ENCODE assay signal across 19 cellular contexts in genomic region chr6:72798196-72798595, GRCh38.
DNase-seq lines count a peak whose midpoint lies in the region; ATAC-seq and TF ChIP-seq lines count a peak whose summit lies in the region.
"Had no signal": no experiment of that assay in that cellular context is flagged by ENCODE, and none has a peak within 500 bp of the region (broad histone marks: within the 10 kb centered on the region; RNA-seq: fewer than 3 reads in every experiment).

No MANE protein-coding gene starts in this region.

- H3K9me3 ChIP-seq in PC-3 (ENCODE audit: low read length) (no peaks in the 10 kb centered on the region), Karpas-422 (ENCODE audit: low read length) (no peaks in the 10 kb centered on the region)
- H3K9me3 ChIP-seq: tibial nerve had no signal

- H3K4me1 ChIP-seq in PC-3 (ENCODE audit: insufficient read depth, low read length) (no peaks in the 10 kb centered on the region), Karpas-422 (ENCODE audit: low read length) (peaks cover 6% of the 10 kb centered on the region; the same call in 1 of the 2 replicates)
- H3K4me1 ChIP-seq: parathyroid adenoma, tibial nerve had no signal

- no peaks in the 10 kb centered on the region for H4K20me1 ChIP-seq in PC-3 (ENCODE audit: low read length)
- no peaks in the 10 kb centered on the region for H4K20me1 ChIP-seq in Karpas-422 (ENCODE audit: insufficient read depth, low read depth, low read length)

- DNase-seq in DMS53 (lab: John Stamatoyannopoulos, UW) (peak; percentile 21), DMS53 treated with DMSO at 0.1 percent for 48 hours (lab: John Stamatoyannopoulos, UW; ENCODE audit: unreplicated experiment) (no peak), PC-3 (peak; percentile 22), epithelial cell of prostate (ENCODE audit: low read depth, low spot score) (peak; percentile 37), renal cortical epithelial cell (ENCODE audit: low read depth) (peak; percentile 74), Karpas-422 (no peak), ecto neural progenitor cell (ENCODE audit: low spot score) (no peak)
- DNase-seq in activated effector memory CD4-positive, alpha-beta T cell treated with anti-CD3 and anti-CD28 coated beads, Interleukin-2, amount 50 U/mL, for 16 hours: no peak
- DNase-seq: activated CD4-positive, alpha-beta T cell treated with anti-CD3 and anti-CD28 coated beads for 48 hours; activated naive CD4-positive, alpha-beta T cell treated with anti-CD3 and anti-CD28 coated beads, Interleukin-2, amount 10 ng/mL, durations not matched to agents 7 days and 5 days; effector CD8-positive, alpha-beta T cell; left ventricle myocardium superior; NCI-H187 treated with DMSO at 0.1 percent for 48 hours; NCI-H510A treated with DMSO at 0.1 percent for 48 hours had no signal

- POLR2A ChIA-PET in PC-3 (lab: Charles Lee; ENCODE audit: unreplicated experiment): no interaction called here

- CTCF ChIA-PET in PC-3 (lab: Charles Lee): no interaction called here

- TF ChIP-seq CTCF in PC-3 (conservative IDR thresholded peaks at IDR 0.05; ENCODE audit: low read depth, low read length): no peak

- H2AFZ ChIP-seq in PC-3 (ENCODE audit: low read length) (no peak overlapping the region), Karpas-422 (ENCODE audit: low read length) (no peak overlapping the region)
- H2AFZ ChIP-seq: parathyroid adenoma had no signal

- no peaks in the 10 kb centered on the region for H3K9me2 ChIP-seq in PC-3 (replicated peaks; ENCODE audit: low read length)
- H3K9me2 ChIP-seq in Karpas-422 (replicated peaks; ENCODE audit: insufficient read depth, low read length): no peaks in the 10 kb centered on the region

- ATAC-seq in PC-3: no peak
- ATAC-seq: left ventricle myocardium superior; stimulated activated effector memory CD8-positive, alpha-beta T cell treated with anti-CD3 and anti-CD28 coated beads, Interleukin-12 subunit alpha, Interleukin-12 subunit beta, amount 100 ng/mL, for 72 hours had no signal

- no peaks in the 10 kb centered on the region for H3F3A ChIP-seq in PC-3 (ENCODE audit: low read length, unreplicated experiment)

- intact Hi-C loops in PC-3 (cut with micrococcal nuclease): no loop called here

- H3K27ac ChIP-seq in PC-3 (ENCODE audit: low read length) (no peak overlapping the region), epithelial cell of prostate (no peak overlapping the region), Karpas-422 (ENCODE audit: low read length) (no peak overlapping the region)
- H3K27ac ChIP-seq: 22Rv1, C4-2B, parathyroid adenoma, tibial nerve had no signal

- no peaks in the 10 kb centered on the region for H3K79me2 ChIP-seq in PC-3 (ENCODE audit: low read length)
- H3K79me2 ChIP-seq in Karpas-422 (ENCODE audit: low read length): peaks cover 69% of the 10 kb centered on the region
- H3K79me2 ChIP-seq: parathyroid adenoma had no signal

- no peak overlapping the region for H3K4me2 ChIP-seq in PC-3 (ENCODE audit: low read length)
- H3K4me2 ChIP-seq in Karpas-422 (ENCODE audit: low read depth, low read length, poor library complexity, severe bottlenecking): no peak overlapping the region

- no peaks in the 10 kb centered on the region for H3K36me3 ChIP-seq in PC-3 (ENCODE audit: low read depth, low read length)
- H3K36me3 ChIP-seq in Karpas-422 (ENCODE audit: insufficient read depth, low read length): no peaks in the 10 kb centered on the region
- H3K36me3 ChIP-seq: tibial nerve had no signal

- H3K27me3 ChIP-seq in PC-3 (ENCODE audit: low read length) (no peaks in the 10 kb centered on the region), Karpas-422 (ENCODE audit: low read length) (no peaks in the 10 kb centered on the region)
- H3K27me3 ChIP-seq: tibial nerve had no signal

- no peak overlapping the region for H3K4me3 ChIP-seq in PC-3 (ENCODE audit: low read length)
- H3K4me3 ChIP-seq in Karpas-422 (ENCODE audit: low read length): no peak overlapping the region
- H3K4me3 ChIP-seq: tibial nerve had no signal

- no TSS peak for BruUV-seq in PC-3 (replicated peaks; lab: Mats Ljungman, UMichigan)

- H3K9ac ChIP-seq in PC-3 (ENCODE audit: low read length): no peak overlapping the region
- H3K9ac ChIP-seq in Karpas-422 (ENCODE audit: low read length): no peak overlapping the region
- H3K9ac ChIP-seq: parathyroid adenoma had no signal

Comparison
In these comparisons a context has a peak if more than half of its experiments do, and no peak if none do; other contexts are left out.
1. DNase-seq: peak in DMS53 (single experiment), PC-3 (single experiment), epithelial cell of prostate (single experiment) and renal cortical epithelial cell (single experiment); none in DMS53 treated with DMSO at 0.1 percent for 48 hours (single experiment), Karpas-422 (single experiment), activated effector memory CD4-positive, alpha-beta T cell treated with anti-CD3 and anti-CD28 coated beads, Interleukin-2, amount 50 U/mL, for 16 hours (single experiment) and ecto neural progenitor cell (single experiment).